8 cellular contexts compared by ENCODE assay signal in the genomic region with DNA sequence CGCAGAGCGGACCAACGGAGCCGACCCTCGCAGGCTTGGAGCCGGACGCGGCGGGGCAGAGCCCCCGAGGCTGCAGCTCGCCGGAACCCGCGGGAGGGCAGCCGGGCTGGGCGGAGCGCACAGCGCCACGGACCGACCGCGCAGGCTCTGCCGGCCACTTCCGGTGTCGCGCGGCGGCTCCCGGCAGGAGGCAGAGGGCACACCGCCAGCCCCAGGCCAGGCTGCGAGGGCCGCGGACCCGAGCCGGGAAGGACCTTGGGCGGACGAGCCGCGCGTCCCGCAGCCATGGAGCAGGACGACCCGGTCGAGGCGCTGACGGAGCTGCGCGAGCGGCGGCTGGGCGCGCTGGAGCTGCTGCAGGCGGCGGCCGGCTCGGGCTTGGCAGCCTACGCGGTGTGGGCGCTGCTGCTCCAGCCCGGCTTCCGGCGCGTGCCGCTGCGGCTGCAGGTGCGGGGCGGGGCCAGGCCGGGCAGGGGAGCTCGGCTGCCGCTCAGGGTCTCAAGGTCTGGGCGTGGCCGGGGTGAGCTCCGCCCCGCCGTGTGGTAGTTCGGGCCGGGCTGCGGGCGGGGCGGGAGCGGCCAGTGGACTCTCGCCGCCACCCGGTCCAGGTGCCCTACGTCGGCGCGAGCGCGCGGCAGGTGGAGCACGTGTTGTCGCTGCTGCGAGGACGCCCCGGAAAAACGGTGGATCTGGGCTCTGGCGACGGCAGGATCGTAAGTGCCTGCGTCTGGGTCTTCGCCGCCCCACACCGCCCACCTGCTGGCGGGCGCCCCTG. TPM values are rescaled to one million over a fixed set of nuclear protein-coding genes. Genes with fewer than 3 reads are reported as not detected.
DNase-seq lines count a peak whose midpoint lies in the region; ATAC-seq and TF ChIP-seq lines count a peak whose summit lies in the region.

Gene ANTKMT (plus strand): TSS at position 157 of the 775 bp plus-strand sequence. CDS start 129 bp downstream, at position 286.

- no peak within 1 kb of the TSS for H2BK120ac ChIP-seq in neuronal stem cell (ENCODE audit: low read depth, low read length)

- H4K8ac ChIP-seq in neuronal stem cell (ENCODE audit: low read depth, low read length) = peak within 1 kb of the TSS; percentile 95

- H3K4me2 ChIP-seq in KMS-11 = peak within 1 kb of the TSS; percentile 81
- H3K4me2 ChIP-seq in neuronal stem cell (ENCODE audit: insufficient read depth, low read length, poor library complexity, severe bottlenecking) = peak within 1 kb of the TSS; percentile 93

- H3K27me3 ChIP-seq in KMS-11 (ENCODE audit: insufficient read depth, low read depth) = peaks cover 5% of the 10 kb centered on the region
- peaks cover 22% of the 10 kb centered on the region for H3K27me3 ChIP-seq in gastroesophageal sphincter
- peaks cover 0 to under 1% (median 0%) of the 10 kb centered on the region in 3 experiments for H3K27me3 ChIP-seq in neuronal stem cell (ENCODE audit: control insufficient read depth in 3 of 3, insufficient read depth in 3 of 3, low read depth in 1 of 3, low read length in 3 of 3)
- H3K27me3 ChIP-seq in thyroid gland = no peaks in the 10 kb centered on the region

- peak; percentile 66 for ATAC-seq in GM21786 (IDR thresholded peaks at IDR 0.05; ENCODE audit: unreplicated experiment)
- peak; percentile 88 for ATAC-seq in gastroesophageal sphincter

- H3K36me3 ChIP-seq in KMS-11 (ENCODE audit: insufficient read depth) (no peaks in the 10 kb centered on the region), gastroesophageal sphincter (peaks cover 0 to 15% of the 10 kb centered on the region in 2 donors), neuronal stem cell (replicated peaks in 1 of 2; ENCODE audit: control insufficient read depth in 2 of 2, insufficient read depth in 2 of 2, low read length in 2 of 2) (peaks cover 15 to 31% of the 10 kb centered on the region in 2 donors), thyroid gland (no peaks in the 10 kb centered on the region)

- in situ Hi-C loops in SK-MEL-5 (cut with HindIII; ENCODE audit: low pct_unique_long_range_greater_than_20kb, low sequenced_read_pairs) = no loop called here

- H3K4me1 ChIP-seq in KMS-11 (ENCODE audit: low read depth, poor library complexity, severe bottlenecking) (peaks cover 53% of the 10 kb centered on the region), gastroesophageal sphincter (peaks cover 0 to 55% (median 22%) of the 10 kb centered on the region in 3 donors), neuronal stem cell (ENCODE audit: control insufficient read depth in 2 of 2, insufficient read depth in 1 of 2, low read depth in 1 of 2, low read length in 2 of 2) (peaks cover 39 to 49% of the 10 kb centered on the region in 2 donors), thyroid gland (peaks cover 20 to 43% of the 10 kb centered on the region in 2 donors)

- H4K20me1 ChIP-seq in KMS-11 (ENCODE audit: insufficient read depth) = no peaks in the 10 kb centered on the region

- H2BK5ac ChIP-seq in neuronal stem cell (ENCODE audit: low read length) = peak within 1 kb of the TSS; percentile 100

- peak within 1 kb of the TSS; percentile 94 for H3K14ac ChIP-seq in neuronal stem cell (ENCODE audit: low read length)

- H3K9me3 Mint-ChIP-seq in activated naive CD4-positive, alpha-beta T cell treated with anti-CD3 and anti-CD28 coated beads, Interleukin-2, amount 10 ng/mL, durations not matched to agents 7 days and 5 days = no peaks in the 10 kb centered on the region

- DNase-seq in ELF-1 (ENCODE audit: low read depth, low spot score) (peak; percentile 96), SK-MEL-5 (ENCODE audit: low read depth, low spot score) (peak; percentile 79), neuronal stem cell (ENCODE audit: low spot score) (peak; percentile 88), thyroid gland (peak; percentile 84 to 88)
- peak; percentile 80 for DNase-seq in activated naive CD4-positive, alpha-beta T cell treated with anti-CD3 and anti-CD28 coated beads, Interleukin-2, amount 10 ng/mL, durations not matched to agents 7 days and 5 days

- peak within 1 kb of the TSS; percentile 80 for H4K91ac ChIP-seq in neuronal stem cell (ENCODE audit: low read depth, low read length, poor library complexity)

- H2AK5ac ChIP-seq in neuronal stem cell (ENCODE audit: low read depth, low read length) = peak within 1 kb of the TSS; percentile 100

- peak within 1 kb of the TSS; percentile 97 for H3K4ac ChIP-seq in neuronal stem cell (ENCODE audit: low read length)

- TF ChIP-seq POLR2A in gastroesophageal sphincter (IDR thresholded peaks at IDR 0.05) (peak; percentile 84 to 88), thyroid gland (IDR thresholded peaks at IDR 0.05) (peak; percentile 21 to 77)

- H3K79me2 ChIP-seq in KMS-11 (ENCODE audit: insufficient read depth, low read depth) = no peaks in the 10 kb centered on the region

- peaks cover 22% of the 10 kb centered on the region for H3K4me1 Mint-ChIP-seq in activated naive CD4-positive, alpha-beta T cell treated with anti-CD3 and anti-CD28 coated beads, Interleukin-2, amount 10 ng/mL, durations not matched to agents 7 days and 5 days

- H3K18ac ChIP-seq in neuronal stem cell (ENCODE audit: low read length) = peak within 1 kb of the TSS; percentile 100

- TF ChIP-seq EP300 in gastroesophageal sphincter (IDR thresholded peaks at IDR 0.05) = no peak

- H3K9me3 ChIP-seq in gastroesophageal sphincter (no peaks in the 10 kb centered on the region), neuronal stem cell (replicated peaks in 1 of 2; ENCODE audit: control insufficient read depth in 2 of 2, insufficient read depth in 1 of 2, low read depth in 1 of 2, low read length in 2 of 2) (no peaks in the 10 kb centered on the region), thyroid gland (no peaks in the 10 kb centered on the region)

- peaks cover 35% of the 10 kb centered on the region for H3K79me1 ChIP-seq in neuronal stem cell (ENCODE audit: low read depth, low read length)

- H2BK15ac ChIP-seq in neuronal stem cell (ENCODE audit: low read length) = peak within 1 kb of the TSS; percentile 96

- peak within 1 kb of the TSS; percentile 63 for H3K27ac Mint-ChIP-seq in activated naive CD4-positive, alpha-beta T cell treated with anti-CD3 and anti-CD28 coated beads, Interleukin-2, amount 10 ng/mL, durations not matched to agents 7 days and 5 days

- peak within 1 kb of the TSS; percentile 88 for H2BK12ac ChIP-seq in neuronal stem cell (ENCODE audit: low read length)

- no CpG with 5 or more reads among the region's 106 CpGs for whole genome bisulfite sequencing in gastroesophageal sphincter (ENCODE audit: low coverage in 1 of 2), 2 donors
- WGBS in neuronal stem cell (ENCODE audit: extremely low coverage in 2 of 2, insufficient read length in 2 of 2, insufficient replicate concordance in 1 of 2), 2 donors = no CpG with 5 or more reads among the region's 106 CpGs
- 0 to 80% methylated on average over 1 to 34 of the region's 106 CpGs for WGBS in thyroid gland, 2 donors

- peak within 1 kb of the TSS; percentile 99 for H3K23ac ChIP-seq in neuronal stem cell (ENCODE audit: low read depth, low read length, poor library complexity)

- H3K27me3 Mint-ChIP-seq in activated naive CD4-positive, alpha-beta T cell treated with anti-CD3 and anti-CD28 coated beads, Interleukin-2, amount 10 ng/mL, durations not matched to agents 7 days and 5 days = peaks cover 82% of the 10 kb centered on the region

- no peak within 1 kb of the TSS for H3K4me3 ChIP-seq in KMS-11 (IDR thresholded peaks at IDR 0.05; ENCODE audit: insufficient read depth, low read depth, low read length)
- peak within 1 kb of the TSS; percentile 48 to 82 for H3K4me3 ChIP-seq in gastroesophageal sphincter
- H3K4me3 ChIP-seq in neuronal stem cell (ENCODE audit: low read length in 2 of 2) = peak within 1 kb of the TSS; percentile 88 to 93
- H3K4me3 ChIP-seq in thyroid gland (replicated peaks in 1 of 3) = peak within 1 kb of the TSS; percentile 41 to 84 (median 46)

- H3K36me3 Mint-ChIP-seq in activated naive CD4-positive, alpha-beta T cell treated with anti-CD3 and anti-CD28 coated beads, Interleukin-2, amount 10 ng/mL, durations not matched to agents 7 days and 5 days = no peaks in the 10 kb centered on the region

- peak within 1 kb of the TSS; percentile 72 for H3K4me3 Mint-ChIP-seq in activated naive CD4-positive, alpha-beta T cell treated with anti-CD3 and anti-CD28 coated beads, Interleukin-2, amount 10 ng/mL, durations not matched to agents 7 days and 5 days

- intact Hi-C loops in thyroid gland (cut with DNase I) = no loop called here

- CTCF ChIA-PET in activated naive CD4-positive, alpha-beta T cell treated with anti-CD3 and anti-CD28 coated beads, Interleukin-2, amount 10 ng/mL, durations not matched to agents 7 days and 5 days (lab: Charles Lee) = interaction anchor here (1.1 to 1.6 kb wide), 4 partner anchors 9 to 15 kb away, joined by 3 to 7 read pairs (median 4); no protein-coding TSS in a partner anchor

- H3K9ac ChIP-seq in KMS-11 = peak within 1 kb of the TSS; percentile 81
- peak within 1 kb of the TSS; percentile 100 for H3K9ac ChIP-seq in neuronal stem cell (ENCODE audit: low read depth, low read length, poor library complexity)

- H2AFZ ChIP-seq in KMS-11 (ENCODE audit: low read depth) = peak within 1 kb of the TSS; percentile 58
- peak within 1 kb of the TSS; percentile 77 for H2AFZ ChIP-seq in neuronal stem cell (ENCODE audit: low read length)

- no peak for TF ChIP-seq CTCF in KMS-11 (conservative IDR thresholded peaks at IDR 0.05; ENCODE audit: low read depth, low read length)
- peak in 3 of 4 experiments; percentile 40 to 48 (median 46) for TF ChIP-seq CTCF in gastroesophageal sphincter (IDR thresholded peaks at IDR 0.05)
- TF ChIP-seq CTCF in thyroid gland (IDR thresholded peaks at IDR 0.05) = peak in 2 of 6 experiments; percentile 19 to 36

- H3K27ac ChIP-seq in KMS-11 = peak within 1 kb of the TSS; percentile 82
- H3K27ac ChIP-seq in gastroesophageal sphincter = peak within 1 kb of the TSS; percentile 41 to 89 (median 88)
- peak within 1 kb of the TSS; percentile 98 for H3K27ac ChIP-seq in neuronal stem cell (replicated peaks; ENCODE audit: low read length)
- H3K27ac ChIP-seq in thyroid gland = peak within 1 kb of the TSS; percentile 66 to 86 (median 73)

RNA-seq across cellular contexts. Expression of gene ANTKMT, which starts in this region (rescaled TPM):
- total RNA-seq in SK-MEL-5 (2014; rRNA removed; shearing (Covaris generic)) = 18.6 and 18.7 TPM in 2 replicates
- 29.8 and 38.1 TPM in 2 replicates for polyA plus RNA-seq in SK-MEL-5 (2015; cell fraction: cytosol; rRNA removed)
- polyA plus RNA-seq in SK-MEL-5 (2015; cell fraction: nucleus; rRNA removed) = 61.7 and 75.8 TPM in 2 replicates
- total RNA-seq in gastroesophageal sphincter (10 to 100 TPM; 23.5 to 46.2 (median 31.0) TPM), thyroid gland (100 to 1,000 TPM in 1 of 4 donors, 10 to 100 TPM in 3; 56.4 to 109 (median 63.8) TPM)
- 30.9 TPM for polyA plus RNA-seq in neuronal stem cell (2013, experiment 1 of 2)
- polyA plus RNA-seq in neuronal stem cell (2013, experiment 2 of 2) = 29.0 TPM
